ENCODE assay signal across 8 cellular contexts in the genomic region with DNA sequence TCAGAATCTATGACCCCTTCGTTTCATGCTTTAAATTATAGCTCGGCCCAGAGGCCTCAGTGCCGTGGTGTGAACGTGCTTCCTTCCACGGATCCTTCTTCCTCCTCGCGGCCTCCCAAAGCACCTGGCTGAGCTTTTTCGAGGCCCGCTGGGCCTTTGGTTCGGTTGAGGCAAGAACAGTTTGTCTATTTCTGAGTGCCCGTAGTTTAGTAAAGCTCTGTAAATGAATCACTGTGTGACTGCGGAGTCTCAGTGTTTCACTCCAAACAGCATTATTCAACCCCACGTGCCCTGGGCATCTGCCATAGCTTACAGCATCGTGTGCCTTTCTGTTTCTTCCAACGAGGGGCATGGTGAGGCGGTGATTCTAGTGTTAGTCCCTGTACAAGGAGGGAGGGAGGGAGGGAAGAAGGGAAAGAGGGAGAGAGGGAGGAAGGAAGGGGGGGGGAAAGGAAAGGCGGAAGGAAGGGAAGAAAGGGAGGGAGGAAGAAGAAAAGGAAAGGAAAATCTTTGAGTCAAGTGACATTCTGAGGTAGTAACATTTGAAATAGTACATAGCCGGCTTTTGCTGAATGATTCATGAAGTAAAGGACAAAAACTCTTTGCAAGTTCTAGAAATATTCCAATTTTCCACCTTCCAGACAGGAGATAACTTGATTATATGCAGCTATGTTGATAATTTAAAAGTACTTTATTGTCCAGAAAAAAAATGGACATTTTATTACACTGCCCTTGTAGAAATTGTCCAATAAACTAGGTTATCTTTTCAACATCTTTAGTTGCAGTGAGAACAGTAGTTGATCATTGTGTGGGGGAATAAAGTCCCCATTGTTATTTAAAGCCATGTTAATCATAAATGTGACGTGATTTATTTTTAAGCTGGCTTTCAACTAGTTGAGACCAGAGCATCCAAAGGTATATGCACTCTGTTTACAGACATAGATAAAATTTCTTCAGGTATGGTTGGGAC. TPM values are rescaled to one million over a fixed set of nuclear protein-coding genes. Genes with fewer than 3 reads are reported as not detected.
DNase-seq lines count a peak whose midpoint lies in the region; ATAC-seq and TF ChIP-seq lines count a peak whose summit lies in the region.

No MANE protein-coding gene starts in this region.

- H3K4me3 ChIP-seq in fibroblast of mammary gland (ENCODE audit: control insufficient read depth, low read depth, low read length) (peak overlapping the region; percentile 55), aorta (ENCODE audit: low read length in 2 of 2) (peak overlapping the region; percentile 36 to 65)

- H3K4me3 Mint-ChIP-seq in activated CD4-positive, alpha-beta T cell treated with anti-CD3 and anti-CD28 coated beads, Interleukin-2, amount 10 ng/mL, durations not matched to agents 24 days and 14 days: peak overlapping the region; percentile 91
- H3K4me3 Mint-ChIP-seq in natural killer cell treated with Interleukin-12 subunit alpha and Interleukin-12 subunit beta and Interleukin-15 and Interleukin-18, amount 100 ng/mL, for 72 hours: peak overlapping the region; percentile 81

- H3K36me3 Mint-ChIP-seq in activated CD4-positive, alpha-beta T cell treated with anti-CD3 and anti-CD28 coated beads, Interleukin-2, amount 10 ng/mL, durations not matched to agents 24 days and 14 days (ENCODE audit: low read depth): no peaks in the 10 kb centered on the region
- H3K36me3 Mint-ChIP-seq in natural killer cell treated with Interleukin-12 subunit alpha and Interleukin-12 subunit beta and Interleukin-15 and Interleukin-18, amount 100 ng/mL, for 72 hours: no peaks in the 10 kb centered on the region

- H3K27me3 ChIP-seq in aorta (ENCODE audit: control insufficient read depth in 1 of 2, insufficient read depth in 2 of 2, low read length in 1 of 2): no peaks in the 10 kb centered on the region

- H3K9me3 Mint-ChIP-seq in activated CD4-positive, alpha-beta T cell treated with anti-CD3 and anti-CD28 coated beads, Interleukin-2, amount 10 ng/mL, durations not matched to agents 24 days and 14 days: no peaks in the 10 kb centered on the region
- no peaks in the 10 kb centered on the region for H3K9me3 Mint-ChIP-seq in natural killer cell treated with Interleukin-12 subunit alpha and Interleukin-12 subunit beta and Interleukin-15 and Interleukin-18, amount 100 ng/mL, for 72 hours

- H3K27ac ChIP-seq in KOPT-K1 (ENCODE audit: low read depth, low read length, poor library complexity, severe bottlenecking) (peak overlapping the region; percentile 14), aorta (ENCODE audit: low read depth in 1 of 2, low read length in 2 of 2) (no peak overlapping the region)

- H3K36me3 ChIP-seq in KOPT-K1 (ENCODE audit: insufficient read depth, low read length): no peaks in the 10 kb centered on the region
- no peaks in the 10 kb centered on the region for H3K36me3 ChIP-seq in aorta (ENCODE audit: control insufficient read depth in 1 of 2, insufficient read depth in 2 of 2, low read length in 1 of 2)

- no peaks in the 10 kb centered on the region for H3K4me1 ChIP-seq in aorta (ENCODE audit: control insufficient read depth in 1 of 2, insufficient read depth in 2 of 2, low read length in 2 of 2)

- intact Hi-C loops in activated CD4-positive, alpha-beta T cell treated with anti-CD3 and anti-CD28 coated beads, Interleukin-2, amount 10 ng/mL, durations not matched to agents 24 days and 14 days (cut with micrococcal nuclease): loop anchor here (10.0 kb wide), 4 partner anchors 151 to 1511 kb away; a partner anchor contains a TSS
- intact Hi-C loops in aorta (cut with DNase I): loop anchor here in 1 of 2 donors (5.0 kb wide), 1 partner anchor 144 kb away; no protein-coding TSS in a partner anchor

- WGBS in aorta, 2 donors: 11 to 13% methylated on average over 19 of the region's 19 CpGs

- DNase-seq in COR-L47 (lab: John Stamatoyannopoulos, UW) (peak; percentile 37), fibroblast of mammary gland (ENCODE audit: low read depth) (peak; percentile 83), aorta (peak; percentile 52 to 78), SW 1271 (lab: John Stamatoyannopoulos, UW) (no peak), mesenteric fat pad (ENCODE audit: low spot score) (no peak)
- DNase-seq in activated CD4-positive, alpha-beta T cell treated with anti-CD3 and anti-CD28 coated beads, Interleukin-2, amount 10 ng/mL, durations not matched to agents 24 days and 14 days: no peak
- no peak for DNase-seq in natural killer cell treated with Interleukin-12 subunit alpha and Interleukin-12 subunit beta and Interleukin-15 and Interleukin-18, amount 100 ng/mL, for 72 hours (ENCODE audit: low spot score)

- H3K27ac Mint-ChIP-seq in activated CD4-positive, alpha-beta T cell treated with anti-CD3 and anti-CD28 coated beads, Interleukin-2, amount 10 ng/mL, durations not matched to agents 24 days and 14 days: peak overlapping the region; percentile 48
- no peak overlapping the region for H3K27ac Mint-ChIP-seq in natural killer cell treated with Interleukin-12 subunit alpha and Interleukin-12 subunit beta and Interleukin-15 and Interleukin-18, amount 100 ng/mL, for 72 hours

- peaks cover 60% of the 10 kb centered on the region for H3K27me3 Mint-ChIP-seq in activated CD4-positive, alpha-beta T cell treated with anti-CD3 and anti-CD28 coated beads, Interleukin-2, amount 10 ng/mL, durations not matched to agents 24 days and 14 days
- H3K27me3 Mint-ChIP-seq in natural killer cell treated with Interleukin-12 subunit alpha and Interleukin-12 subunit beta and Interleukin-15 and Interleukin-18, amount 100 ng/mL, for 72 hours: peaks cover 20 to 43% of the 10 kb centered on the region in 2 donors

- H3K9me3 ChIP-seq in KOPT-K1 (ENCODE audit: insufficient read depth, low read length, poor library complexity, severe bottlenecking) (no peaks in the 10 kb centered on the region), aorta (ENCODE audit: control insufficient read depth, low read length) (no peaks in the 10 kb centered on the region)

- ATAC-seq in natural killer cell treated with Interleukin-12 subunit alpha and Interleukin-12 subunit beta and Interleukin-15 and Interleukin-18, amount 100 ng/mL, for 72 hours: no peak
- peak; percentile 56 for ATAC-seq in aorta (ENCODE audit: low FRiP score)

- H3K4me1 Mint-ChIP-seq in activated CD4-positive, alpha-beta T cell treated with anti-CD3 and anti-CD28 coated beads, Interleukin-2, amount 10 ng/mL, durations not matched to agents 24 days and 14 days: peaks cover 15% of the 10 kb centered on the region
- peaks cover 10 to 16% of the 10 kb centered on the region in 2 donors for H3K4me1 Mint-ChIP-seq in natural killer cell treated with Interleukin-12 subunit alpha and Interleukin-12 subunit beta and Interleukin-15 and Interleukin-18, amount 100 ng/mL, for 72 hours (ENCODE audit: low read depth in 2 of 2)

- TF ChIP-seq CTCF in fibroblast of mammary gland (conservative IDR thresholded peaks at IDR 0.05; ENCODE audit: control insufficient read depth, insufficient read depth, low read depth, low read length): no peak

RNA-seq across cellular contexts. Expression of a gene that starts 1.2 kb away (rescaled TPM):
- total RNA-seq in activated CD4-positive, alpha-beta T cell treated with anti-CD3 and anti-CD28 coated beads, Interleukin-2, amount 10 ng/mL, durations not matched to agents 24 days and 14 days: 0.47 and 0.52 TPM in 2 replicates
- total RNA-seq in natural killer cell treated with Interleukin-12 subunit alpha and Interleukin-12 subunit beta and Interleukin-15 and Interleukin-18, amount 100 ng/mL, for 72 hours: under 1 TPM; 0.11 to 0.24 TPM
- 1 to 10 TPM; 1.3 to 7.9 TPM for total RNA-seq in aorta
- polyA plus RNA-seq in aorta: under 1 TPM; 0.23 to 0.25 TPM
- 1.3 TPM for total RNA-seq in mesenteric fat pad

Comparison
In these comparisons a context has a peak if more than half of its experiments do, and no peak if none do; other contexts are left out.
1. DNase-seq: peak in COR-L47 (single experiment), fibroblast of mammary gland (single experiment) and aorta (2 of 2); none in activated CD4-positive, alpha-beta T cell treated with anti-CD3 and anti-CD28 coated beads, Interleukin-2, amount 10 ng/mL, durations not matched to agents 24 days and 14 days (single experiment), natural killer cell treated with Interleukin-12 subunit alpha and Interleukin-12 subunit beta and Interleukin-15 and Interleukin-18, amount 100 ng/mL, for 72 hours (single experiment), SW 1271 (0 of 2) and mesenteric fat pad (single experiment).